8 cellular contexts compared by ENCODE assay signal in genomic region chr22:19290400-19291217, GRCh38. TPM values are rescaled to one million over a fixed set of nuclear protein-coding genes. Genes with fewer than 3 reads are reported as not detected.
DNase-seq lines count a peak whose midpoint lies in the region; ATAC-seq and TF ChIP-seq lines count a peak whose summit lies in the region.

No MANE protein-coding gene starts in this region.

- no peak for TF ChIP-seq CTCF in BE2C (IDR thresholded peaks at IDR 0.05; ENCODE audit: low read depth, low read length)

- peak overlapping the region; percentile 41 for H3K9ac ChIP-seq in iPS-18a (ENCODE audit: low read length)

- H3K9me3 ChIP-seq in BE2C (no peaks in the 10 kb centered on the region), iPS-18a (ENCODE audit: control insufficient read depth, low read depth, low read length) (no peaks in the 10 kb centered on the region)

- H3K36me3 ChIP-seq in BE2C (no peaks in the 10 kb centered on the region; the same call in 1 of the 2 replicates), iPS-18a (ENCODE audit: control insufficient read depth, low read depth, low read length) (no peaks in the 10 kb centered on the region)

- peak overlapping the region; percentile 63 for H3K4me3 Mint-ChIP-seq in activated naive CD8-positive, alpha-beta T cell treated with anti-CD3 and anti-CD28 coated beads for 36 hours
- peak overlapping the region; percentile 79 to 92 for H3K4me3 Mint-ChIP-seq in stimulated activated naive B cell treated with anti-CD40 and anti-IgM and Interleukin-4, amounts not matched to agents 10 μg/mL and 1 μg/mL and 100 μg/mL, for 72 hours

- ATAC-seq in HG02970 (IDR thresholded peaks at IDR 0.05; ENCODE audit: low FRiP score, unreplicated experiment): peak; percentile 10
- ATAC-seq in stimulated activated naive B cell treated with anti-CD40 and anti-IgM and Interleukin-4, amounts not matched to agents 10 μg/mL and 1 μg/mL and 100 μg/mL, for 72 hours (replicated peaks): peak; percentile 5 to 10
- no peak for ATAC-seq in GM21786 (IDR thresholded peaks at IDR 0.05; ENCODE audit: unreplicated experiment)
- ATAC-seq in GM21825 (IDR thresholded peaks at IDR 0.05; ENCODE audit: unreplicated experiment): no peak

- H3K36me3 Mint-ChIP-seq in activated naive CD8-positive, alpha-beta T cell treated with anti-CD3 and anti-CD28 coated beads for 36 hours: no peaks in the 10 kb centered on the region
- no peaks in the 10 kb centered on the region for H3K36me3 Mint-ChIP-seq in stimulated activated naive B cell treated with anti-CD40 and anti-IgM and Interleukin-4, amounts not matched to agents 10 μg/mL and 1 μg/mL and 100 μg/mL, for 72 hours

- peaks cover 28% of the 10 kb centered on the region for H3K27me3 Mint-ChIP-seq in activated naive CD8-positive, alpha-beta T cell treated with anti-CD3 and anti-CD28 coated beads for 36 hours
- peaks cover 12 to 19% of the 10 kb centered on the region in 2 donors for H3K27me3 Mint-ChIP-seq in stimulated activated naive B cell treated with anti-CD40 and anti-IgM and Interleukin-4, amounts not matched to agents 10 μg/mL and 1 μg/mL and 100 μg/mL, for 72 hours

- H3K27me3 ChIP-seq in BE2C (peaks cover 13% of the 10 kb centered on the region), iPS-18a (ENCODE audit: control insufficient read depth, insufficient read depth, low read length) (peaks cover 29% of the 10 kb centered on the region)

- H3K4me1 ChIP-seq in BE2C: no peaks in the 10 kb centered on the region
- H3K4me1 ChIP-seq in iPS-18a (ENCODE audit: control insufficient read depth, low read depth, low read length): peaks cover 28% of the 10 kb centered on the region

- H3K27ac ChIP-seq in iPS-18a (ENCODE audit: low read length): no peak overlapping the region

- H3K9me3 Mint-ChIP-seq in activated naive CD8-positive, alpha-beta T cell treated with anti-CD3 and anti-CD28 coated beads for 36 hours: no peaks in the 10 kb centered on the region
- H3K9me3 Mint-ChIP-seq in stimulated activated naive B cell treated with anti-CD40 and anti-IgM and Interleukin-4, amounts not matched to agents 10 μg/mL and 1 μg/mL and 100 μg/mL, for 72 hours: no peaks in the 10 kb centered on the region

- DNase-seq in BE2C (no peak), AML-193 (lab: John Stamatoyannopoulos, UW) (no peak)
- DNase-seq in activated naive CD8-positive, alpha-beta T cell treated with anti-CD3 and anti-CD28 coated beads for 36 hours: peak; percentile 8
- no peak for DNase-seq in stimulated activated naive B cell treated with anti-CD40 and anti-IgM and Interleukin-4, amounts not matched to agents 10 μg/mL and 1 μg/mL and 100 μg/mL, for 72 hours

- H3K27ac Mint-ChIP-seq in activated naive CD8-positive, alpha-beta T cell treated with anti-CD3 and anti-CD28 coated beads for 36 hours: no peak overlapping the region
- H3K27ac Mint-ChIP-seq in stimulated activated naive B cell treated with anti-CD40 and anti-IgM and Interleukin-4, amounts not matched to agents 10 μg/mL and 1 μg/mL and 100 μg/mL, for 72 hours: peak overlapping the region; percentile 28

- peaks cover 21% of the 10 kb centered on the region for H3K4me1 Mint-ChIP-seq in activated naive CD8-positive, alpha-beta T cell treated with anti-CD3 and anti-CD28 coated beads for 36 hours
- H3K4me1 Mint-ChIP-seq in stimulated activated naive B cell treated with anti-CD40 and anti-IgM and Interleukin-4, amounts not matched to agents 10 μg/mL and 1 μg/mL and 100 μg/mL, for 72 hours: peaks cover 16 to 21% of the 10 kb centered on the region in 2 donors

- H3K4me3 ChIP-seq in BE2C (ENCODE audit: low read depth, low read length): peak overlapping the region; percentile 58
- H3K4me3 ChIP-seq in iPS-18a (ENCODE audit: low read length): peak overlapping the region; percentile 75

RNA-seq across cellular contexts. Expression of gene CLTCL1, which starts 0.9 kb away (rescaled TPM):
- 0.76 TPM for polyA plus RNA-seq in BE2C (2012; ENCODE audit: insufficient read depth, insufficient read length, low read depth)
- under 1 TPM; 0.29 to 0.52 TPM for total RNA-seq in activated naive CD8-positive, alpha-beta T cell treated with anti-CD3 and anti-CD28 coated beads for 36 hours

Comparison
In these comparisons a context has a peak if more than half of its experiments do, and no peak if none do; other contexts are left out.
1. ATAC-seq: peak in HG02970 (single experiment) and stimulated activated naive B cell treated with anti-CD40 and anti-IgM and Interleukin-4, amounts not matched to agents 10 μg/mL and 1 μg/mL and 100 μg/mL, for 72 hours (2 of 2); none in GM21786 (single experiment) and GM21825 (single experiment).